Comparison of ENCODE assay signal across 8 cellular contexts in genomic region chr17:2058521-2059124, GRCh38. TPM values are rescaled to one million over a fixed set of nuclear protein-coding genes. Genes with fewer than 3 reads are reported as not detected.
DNase-seq lines count a peak whose midpoint lies in the region; ATAC-seq, FAIRE-seq and TF ChIP-seq lines count a peak whose summit lies in the region.

No MANE protein-coding gene starts in this region.

- DNase-seq in GM12892 (ENCODE audit: insufficient read length) (peak; percentile 81), K562 (ENCODE audit: extremely low read depth in 1 of 4, low spot score in 3 of 4) (no peak), immature natural killer cell (peak; percentile 73 to 77 (median 74)), NCI-H2196 treated with DMSO at 0.1 percent for 48 hours (lab: John Stamatoyannopoulos, UW; ENCODE audit: unreplicated experiment) (no peak), NCI-H774 (lab: John Stamatoyannopoulos, UW) (no peak)
- peak; percentile 71 for DNase-seq in stimulated activated CD4-positive, alpha-beta T cell treated with anti-CD3 and anti-CD28 coated beads, Interleukin-4, amount 100 ng/mL, for 1 hour

- no peak for ATAC-seq in K562
- ATAC-seq in HG02981 (IDR thresholded peaks at IDR 0.05; ENCODE audit: unreplicated experiment), result no peak

- TF ChIP-seq CTCF in SU-DHL-6 (IDR thresholded peaks at IDR 0.05; ENCODE audit: insufficient read depth, low read length, poor library complexity, severe bottlenecking), result peak; percentile 46
- peak in 2 of 3 experiments; percentile 21 to 35; a peak in 2 of 6 replicates for TF ChIP-seq CTCF in K562 (IDR thresholded peaks at IDR 0.05 in 2 of 3, conservative IDR thresholded peaks at IDR 0.05 in 1 of 3; ENCODE audit: insufficient read depth in 2 of 3, low read depth in 1 of 3, low read length in 3 of 3)

- POLR2A ChIA-PET in K562 (lab: Yijun Ruan, JAX), result interaction anchor here (0.7 kb wide), 1 partner anchor 26 kb away, joined by 3 read pairs; no protein-coding TSS in a partner anchor

- H2AFZ ChIP-seq in SU-DHL-6 (ENCODE audit: low read depth, low read length, severe bottlenecking) (no peak overlapping the region), K562 (ENCODE audit: low read depth, low read length) (no peak overlapping the region)

- TF ChIP-seq RAD21 in K562 (CRISPR knock-in tag; conservative IDR thresholded peaks at IDR 0.05 in 1 of 2, IDR thresholded peaks at IDR 0.05 in 1 of 2), result no peak

- 95% methylated on average over 7 of the region's 58 CpGs for WGBS in K562 (ENCODE audit: insufficient coverage, low coverage, missing lambda C conversion rate)

- no peak overlapping the region for H3K9ac ChIP-seq in SU-DHL-6 (ENCODE audit: low read length)
- H3K9ac ChIP-seq in K562 (ENCODE audit: insufficient read depth in 1 of 2, low read depth in 2 of 2, low read length in 2 of 2), result no peak overlapping the region

- peaks cover 0 to 49% of the 10 kb centered on the region in 2 experiments; a peak in 2 of 5 replicates for H3K4me1 ChIP-seq in K562 (replicated peaks in 1 of 2; ENCODE audit: control insufficient read depth in 2 of 2, insufficient read depth in 2 of 2, low read length in 2 of 2)

- no peaks in the 10 kb centered on the region for H3K36me3 ChIP-seq in SU-DHL-6 (ENCODE audit: low read length)
- no peaks in the 10 kb centered on the region for H3K36me3 ChIP-seq in K562 (ENCODE audit: control insufficient read depth, insufficient read depth, low read length)

- no TSS peak for BruUV-seq in K562 (replicated peaks; lab: Mats Ljungman, UMichigan)

- peaks cover 34 to 35% of the 10 kb centered on the region in 2 donors for H3K4me1 Mint-ChIP-seq in immature natural killer cell

- H3K79me2 ChIP-seq in SU-DHL-6 (ENCODE audit: insufficient read depth, low read length), result no peaks in the 10 kb centered on the region
- no peaks in the 10 kb centered on the region for H3K79me2 ChIP-seq in K562 (ENCODE audit: control insufficient read depth, insufficient read depth, low read length)

- no peaks in the 10 kb centered on the region for H3K9me1 ChIP-seq in K562 (ENCODE audit: control insufficient read depth, insufficient read depth, low read length)

- peaks cover 7 to 8% (median 7%) of the 10 kb centered on the region in 3 donors for H3K36me3 Mint-ChIP-seq in immature natural killer cell

- peak overlapping the region in 4 of 5 donors; percentile 40 to 68 (median 54) for H3K4me3 Mint-ChIP-seq in immature natural killer cell

- TF ChIP-seq POLR2A in GM12892 (IDR thresholded peaks at IDR 0.05; ENCODE audit: low read depth, low read length) (peak; percentile 46; the same call in 1 of the 2 replicates), K562 (conservative IDR thresholded peaks at IDR 0.05) (no peak)

- TF ChIP-seq EP300 in K562 (IDR thresholded peaks at IDR 0.05; ENCODE audit: low read length), result no peak

- no peaks in the 10 kb centered on the region for H4K20me1 ChIP-seq in SU-DHL-6 (ENCODE audit: low read depth, low read length)
- no peaks in the 10 kb centered on the region for H4K20me1 ChIP-seq in K562 (replicated peaks; ENCODE audit: control insufficient read depth, insufficient read depth, low read length)

- H3K4me2 ChIP-seq in SU-DHL-6 (ENCODE audit: low read depth, low read length, poor library complexity, severe bottlenecking), result peak overlapping the region; percentile 8
- no peak overlapping the region for H3K4me2 ChIP-seq in K562 (ENCODE audit: insufficient read depth, low read length)

- H3K4me3 ChIP-seq in SU-DHL-6 (ENCODE audit: insufficient read depth, low read length, poor library complexity, severe bottlenecking), result no peak overlapping the region
- no peak overlapping the region for H3K4me3 ChIP-seq in K562

- peak overlapping the region in 1 of 6 donors; percentile 61 for H3K27ac Mint-ChIP-seq in immature natural killer cell

- peaks cover 20 to 33% (median 21%) of the 10 kb centered on the region in 3 donors for H3K27me3 Mint-ChIP-seq in immature natural killer cell (ENCODE audit: low read depth in 3 of 3)

- FAIRE-seq in GM12892 (lab: Jason Lieb, UNC) (peak; percentile 94), K562 (lab: Jason Lieb, UNC) (no peak)

- H3K27me3 ChIP-seq in SU-DHL-6 (ENCODE audit: low read length) (no peaks in the 10 kb centered on the region), K562 (ENCODE audit: control insufficient read depth in 2 of 2, insufficient read depth in 2 of 2, low read length in 2 of 2) (no peaks in the 10 kb centered on the region)

- no peaks in the 10 kb centered on the region for H3F3A ChIP-seq in SU-DHL-6 (ENCODE audit: insufficient read depth)

- CTCF ChIA-PET in K562 (lab: Yijun Ruan, JAX; ENCODE audit: low intra/inter-chr PET ratio), result no interaction called here

- no peaks in the 10 kb centered on the region for H3K9me2 ChIP-seq in SU-DHL-6 (replicated peaks; ENCODE audit: insufficient read depth, low read length)

- no peak overlapping the region for H3K27ac ChIP-seq in SU-DHL-6 (ENCODE audit: low read depth, low read length)
- H3K27ac ChIP-seq in K562 (ENCODE audit: extremely low read depth, low read depth, low read length), result no peak overlapping the region

- H3K9me3 ChIP-seq in SU-DHL-6 (ENCODE audit: insufficient read depth, low read length) (no peaks in the 10 kb centered on the region), K562 (replicated peaks; ENCODE audit: control insufficient read depth, insufficient read depth, low read depth, low read length) (no peaks in the 10 kb centered on the region)

- H3K9me3 Mint-ChIP-seq in immature natural killer cell, result no peaks in the 10 kb centered on the region

- in situ Hi-C loops in K562 (cut with MboI), result no loop called here

- intact Hi-C loops in K562 (cut with micrococcal nuclease), result loop anchor here (10.0 kb wide), 1 partner anchor 116 kb away; no protein-coding TSS in a partner anchor

RNA-seq across cellular contexts. Expression of gene HIC1, which starts 3.7 kb away (rescaled TPM):
- 8.3 TPM for polyA plus RNA-seq in GM12892 (2012; ENCODE audit: missing spikeins)
- total RNA-seq in K562 (2011; cell fraction: chromatin; rRNA removed; ENCODE audit: low replicate concordance), result 2.6 and 5.4 TPM in 2 replicates
- total RNA-seq in K562 (2011; cell fraction: nucleolus; rRNA removed), result 4.3 and 6.5 TPM in 2 replicates
- total RNA-seq in K562 (2011; cell fraction: nucleoplasm; rRNA removed), result 2.3 and 2.4 TPM in 2 replicates
- 1.9 and 2.8 TPM in 2 replicates for total RNA-seq in K562 (2014; rRNA removed)
- total RNA-seq in K562 (2014; rRNA removed; fragmentation: Illumina TruSeq; extraction: Trizol), result 0.13 and 0.18 TPM in 2 replicates
- 0.18 and 0.41 TPM in 2 replicates for total RNA-seq in K562 (2015; rRNA removed; fragmentation: Illumina TruSeq; extraction: Trizol)
- 2.3 and 2.5 TPM in 2 replicates for total RNA-seq in K562 (2021)
- 0.53 and 0.64 TPM in 2 replicates for polyA plus RNA-seq in K562 (2011; rRNA removed)
- polyA plus RNA-seq in K562 (2011; cell fraction: cytosol; rRNA removed), result 0.93 and 4.2 TPM in 2 replicates
- 2.7 and 7.9 TPM in 2 replicates for polyA plus RNA-seq in K562 (2011; cell fraction: nucleus; rRNA removed)
- 0.80 and 0.95 TPM in 2 replicates for polyA plus RNA-seq in K562 (2012)
- 0.12 and 0.35 TPM in 2 replicates for polyA plus RNA-seq in K562 (2014; fragmentation: Illumina TruSeq; extraction: Trizol)
- under 1 TPM; 0.01 to 0.03 TPM for polyA plus RNA-seq in K562 (2014; fragmentation: Nextera tagmentation; extraction: Ambion mirVana)
- 1.4 and 2.3 TPM in 2 replicates for polyA plus RNA-seq in K562 (2014; rRNA removed)
- polyA minus RNA-seq in K562 (2011; rRNA and poly(A)+ RNA removed), result 0.21 and 0.46 TPM in 2 replicates
- 1.5 and 2.1 TPM in 2 replicates for polyA minus RNA-seq in K562 (2011; cell fraction: cytosol; rRNA and poly(A)+ RNA removed)
- 2.6 and 2.7 TPM in 2 replicates for polyA minus RNA-seq in K562 (2011; cell fraction: nucleus; rRNA and poly(A)+ RNA removed)
- polyA plus RNA-seq in immature natural killer cell, result 1 to 10 TPM in 2 of 3 donors, under 1 TPM in 1; 0.90 to 5.9 (median 1.2) TPM

RNA-seq across cellular contexts. Expression of gene OVCA2, which starts 16.8 kb away (rescaled TPM):
- polyA plus RNA-seq in GM12892 (2012; ENCODE audit: missing spikeins), result 19.0 TPM
- 1.6 and 4.6 TPM in 2 replicates for total RNA-seq in K562 (2011; cell fraction: chromatin; rRNA removed; ENCODE audit: low replicate concordance)
- total RNA-seq in K562 (2011; cell fraction: nucleolus; rRNA removed), result 6.6 and 9.8 TPM in 2 replicates
- 0.69 and 4.2 TPM in 2 replicates for total RNA-seq in K562 (2011; cell fraction: nucleoplasm; rRNA removed)
- total RNA-seq in K562 (2014; rRNA removed), result 21.6 and 23.7 TPM in 2 replicates
- total RNA-seq in K562 (2014; rRNA removed; fragmentation: Illumina TruSeq; extraction: Trizol), result 9.7 and 12.2 TPM in 2 replicates
- total RNA-seq in K562 (2015; rRNA removed; fragmentation: Illumina TruSeq; extraction: Trizol), result 12.2 and 14.1 TPM in 2 replicates
- total RNA-seq in K562 (2021), result 15.6 and 21.1 TPM in 2 replicates
- 14.1 and 17.1 TPM in 2 replicates for polyA plus RNA-seq in K562 (2011; rRNA removed)
- polyA plus RNA-seq in K562 (2011; cell fraction: cytosol; rRNA removed), result 17.7 and 39.3 TPM in 2 replicates
- polyA plus RNA-seq in K562 (2011; cell fraction: nucleus; rRNA removed), result 5.4 and 6.8 TPM in 2 replicates
- polyA plus RNA-seq in K562 (2012), result 14.6 and 22.6 TPM in 2 replicates
- polyA plus RNA-seq in K562 (2014; fragmentation: Illumina TruSeq; extraction: Trizol), result 14.1 and 18.2 TPM in 2 replicates
- polyA plus RNA-seq in K562 (2014; fragmentation: Nextera tagmentation; extraction: Ambion mirVana), result 1 to 10 TPM; 3.0 to 3.6 TPM
- 19.7 and 23.4 TPM in 2 replicates for polyA plus RNA-seq in K562 (2014; rRNA removed)
- polyA minus RNA-seq in K562 (2011; rRNA and poly(A)+ RNA removed), result 6.3 and 8.5 TPM in 2 replicates
- polyA minus RNA-seq in K562 (2011; cell fraction: cytosol; rRNA and poly(A)+ RNA removed), result 7.6 and 8.9 TPM in 2 replicates
- polyA minus RNA-seq in K562 (2011; cell fraction: nucleus; rRNA and poly(A)+ RNA removed), result 1.1 and 1.6 TPM in 2 replicates
- polyA plus RNA-seq in immature natural killer cell, result 100 to 1,000 TPM in 2 of 3 donors, 10 to 100 TPM in 1; 90.6 to 107 (median 104) TPM

RNA-seq across cellular contexts. Expression of gene DPH1, which starts 28.7 kb away (rescaled TPM):
- 16.9 TPM for polyA plus RNA-seq in GM12892 (2012; ENCODE audit: missing spikeins)
- 67.2 and 189 TPM in 2 replicates for total RNA-seq in K562 (2011; cell fraction: chromatin; rRNA removed; ENCODE audit: low replicate concordance)
- 122 and 130 TPM in 2 replicates for total RNA-seq in K562 (2011; cell fraction: nucleolus; rRNA removed)
- 90.6 and 92.5 TPM in 2 replicates for total RNA-seq in K562 (2011; cell fraction: nucleoplasm; rRNA removed)
- 30.9 and 34.7 TPM in 2 replicates for total RNA-seq in K562 (2014; rRNA removed)
- total RNA-seq in K562 (2014; rRNA removed; fragmentation: Illumina TruSeq; extraction: Trizol), result 19.3 and 19.7 TPM in 2 replicates
- total RNA-seq in K562 (2015; rRNA removed; fragmentation: Illumina TruSeq; extraction: Trizol), result 17.7 and 19.7 TPM in 2 replicates
- 33.0 and 40.6 TPM in 2 replicates for total RNA-seq in K562 (2021)
- polyA plus RNA-seq in K562 (2011; rRNA removed), result 20.2 and 39.1 TPM in 2 replicates
- polyA plus RNA-seq in K562 (2011; cell fraction: cytosol; rRNA removed), result 35.7 and 48.3 TPM in 2 replicates
- 121 and 164 TPM in 2 replicates for polyA plus RNA-seq in K562 (2011; cell fraction: nucleus; rRNA removed)
- 23.5 and 23.7 TPM in 2 replicates for polyA plus RNA-seq in K562 (2012)
- polyA plus RNA-seq in K562 (2014; fragmentation: Illumina TruSeq; extraction: Trizol), result 28.7 and 31.0 TPM in 2 replicates
- under 1 TPM; 0.42 to 0.94 TPM for polyA plus RNA-seq in K562 (2014; fragmentation: Nextera tagmentation; extraction: Ambion mirVana)
- polyA plus RNA-seq in K562 (2014; rRNA removed), result 30.1 and 30.5 TPM in 2 replicates
- polyA minus RNA-seq in K562 (2011; rRNA and poly(A)+ RNA removed), result 17.2 and 19.4 TPM in 2 replicates
- 27.1 and 28.2 TPM in 2 replicates for polyA minus RNA-seq in K562 (2011; cell fraction: cytosol; rRNA and poly(A)+ RNA removed)
- polyA minus RNA-seq in K562 (2011; cell fraction: nucleus; rRNA and poly(A)+ RNA removed), result 30.3 and 42.9 TPM in 2 replicates
- polyA plus RNA-seq in immature natural killer cell, result 10 to 100 TPM; 18.6 to 26.4 (median 21.4) TPM

RNA-seq across cellular contexts. Expression of gene RTN4RL1, which starts 33.5 kb away (rescaled TPM):
- polyA plus RNA-seq in GM12892 (2012; ENCODE audit: missing spikeins), result not detected
- total RNA-seq in K562 (2011; cell fraction: chromatin; rRNA removed; ENCODE audit: low replicate concordance), result 0.30 TPM in 1 of 2 replicates, not detected in the other
- total RNA-seq in K562 (2011; cell fraction: nucleolus; rRNA removed), result 0.13 and 0.50 TPM in 2 replicates
- total RNA-seq in K562 (2011; cell fraction: nucleoplasm; rRNA removed), result 0.07 TPM in 1 of 2 replicates, not detected in the other
- 0.05 and 0.12 TPM in 2 replicates for total RNA-seq in K562 (2014; rRNA removed)
- total RNA-seq in K562 (2014; rRNA removed; fragmentation: Illumina TruSeq; extraction: Trizol), result not detected in 2 replicates
- 0.04 TPM in 2 replicates for total RNA-seq in K562 (2015; rRNA removed; fragmentation: Illumina TruSeq; extraction: Trizol)
- 0.04 and 0.07 TPM in 2 replicates for total RNA-seq in K562 (2021)
- polyA plus RNA-seq in K562 (2011; rRNA removed), result 0.06 and 0.58 TPM in 2 replicates
- 0.25 and 0.58 TPM in 2 replicates for polyA plus RNA-seq in K562 (2011; cell fraction: cytosol; rRNA removed)
- 0.09 and 0.24 TPM in 2 replicates for polyA plus RNA-seq in K562 (2011; cell fraction: nucleus; rRNA removed)
- polyA plus RNA-seq in K562 (2012), result 0.06 and 0.08 TPM in 2 replicates
- polyA plus RNA-seq in K562 (2014; fragmentation: Illumina TruSeq; extraction: Trizol), result not detected in 2 replicates
- not detected for polyA plus RNA-seq in K562 (2014; fragmentation: Nextera tagmentation; extraction: Ambion mirVana)
- polyA plus RNA-seq in K562 (2014; rRNA removed), result not detected in 2 replicates
- polyA minus RNA-seq in K562 (2011; rRNA and poly(A)+ RNA removed), result 0.27 TPM in 1 of 2 replicates, not detected in the other
- polyA minus RNA-seq in K562 (2011; cell fraction: cytosol; rRNA and poly(A)+ RNA removed), result 0.82 TPM in 1 of 2 replicates, not detected in the other
- 0.13 and 0.33 TPM in 2 replicates for polyA minus RNA-seq in K562 (2011; cell fraction: nucleus; rRNA and poly(A)+ RNA removed)
- polyA plus RNA-seq in immature natural killer cell, result under 1 TPM in 1 of 3 donors, not detected in 2; 0.37 TPM

Comparison
In these comparisons a context has a peak if more than half of its experiments do, and no peak if none do; other contexts are left out.
1. DNase-seq: peak in GM12892 (single experiment), immature natural killer cell (3 of 3) and stimulated activated CD4-positive, alpha-beta T cell treated with anti-CD3 and anti-CD28 coated beads, Interleukin-4, amount 100 ng/mL, for 1 hour (single experiment); none in K562 (0 of 4), NCI-H2196 treated with DMSO at 0.1 percent for 48 hours (single experiment) and NCI-H774 (single experiment).